In genomic region chr19:7505682-7506384, GRCh38 we compare ENCODE assay signal across 8 cellular contexts. TPM values are rescaled to one million over a fixed set of nuclear protein-coding genes. Genes with fewer than 3 reads are reported as not detected.
DNase-seq lines count a peak whose midpoint lies in the region; ATAC-seq and TF ChIP-seq lines count a peak whose summit lies in the region.

No MANE protein-coding gene starts in this region.

- intact Hi-C loops in Calu3 (cut with micrococcal nuclease; ENCODE audit: unreplicated experiment) (no loop called here), IMR-90 (cut with micrococcal nuclease) (no loop called here), left colon (cut with DNase I, micrococcal nuclease) (no loop called here)
- intact Hi-C loops in activated T-helper 1 cell treated with anti-CD3 and anti-CD28 coated beads, Interleukin-12 subunit alpha, Interleukin-12 subunit beta, Interleukin-2, Interleukin-4 antibody, amounts not matched to agents 30 ng/mL and 10 ng/mL and 1 ng/mL, durations not matched to agents 14 hours and 24 hours and 36 hours (cut with micrococcal nuclease) = loop anchor here (1.0 kb wide), 1 partner anchor 14 kb away; no protein-coding TSS in a partner anchor

- H3K23ac ChIP-seq in IMR-90 (ENCODE audit: low read depth, low read length) = no peak overlapping the region

- WGBS in IMR-90 (ENCODE audit: extremely low coverage in 2 of 2, insufficient read length in 1 of 2), 2 experiments = 0% methylated on average over 7 of the region's 33 CpGs; no CpG with 5 or more reads in 1 of the 2 experiments

- TF ChIP-seq RAD21 in IMR-90 (IDR thresholded peaks at IDR 0.05; ENCODE audit: low read length) = no peak

- peak overlapping the region; percentile 78 for H2AFZ ChIP-seq in IMR-90 (replicated peaks; ENCODE audit: low read length, poor library complexity)

- H3K56ac ChIP-seq in IMR-90 (ENCODE audit: extremely low read depth, insufficient read depth, low read length) = no peak overlapping the region

- peaks cover 10% of the 10 kb centered on the region for H3K36me3 Mint-ChIP-seq in Calu3 (ENCODE audit: insufficient read depth, unreplicated experiment)
- no peaks in the 10 kb centered on the region for H3K36me3 Mint-ChIP-seq in activated T-helper 1 cell treated with anti-CD3 and anti-CD28 coated beads, Interleukin-12 subunit alpha, Interleukin-12 subunit beta, Interleukin-2, Interleukin-4 antibody, amounts not matched to agents 30 ng/mL and 10 ng/mL and 1 ng/mL, durations not matched to agents 14 hours and 24 hours and 36 hours (ENCODE audit: low read depth)

- ATAC-seq in IMR-90 (ENCODE audit: low read depth) (peak; percentile 21), left colon (peak; percentile 73), HG03354 (IDR thresholded peaks at IDR 0.05; ENCODE audit: poor library complexity, severe bottlenecking, unreplicated experiment) (no peak), HG02884 (IDR thresholded peaks at IDR 0.05; ENCODE audit: unreplicated experiment) (no peak)

- H3K9me3 ChIP-seq in IMR-90 (ENCODE audit: control insufficient read depth, insufficient read depth, low read length) = no peaks in the 10 kb centered on the region

- no peak overlapping the region for H3K27ac Mint-ChIP-seq in Calu3 (ENCODE audit: unreplicated experiment)
- H3K27ac Mint-ChIP-seq in activated T-helper 1 cell treated with anti-CD3 and anti-CD28 coated beads, Interleukin-12 subunit alpha, Interleukin-12 subunit beta, Interleukin-2, Interleukin-4 antibody, amounts not matched to agents 30 ng/mL and 10 ng/mL and 1 ng/mL, durations not matched to agents 14 hours and 24 hours and 36 hours = no peak overlapping the region

- POLR2A ChIA-PET in IMR-90 (lab: Charles Lee; ENCODE audit: unreplicated experiment) = interaction anchor here (0.6 kb wide), 1 partner anchor 415 kb away, joined by 3 read pairs; no protein-coding TSS in a partner anchor

- peaks cover 12% of the 10 kb centered on the region for H3K27me3 Mint-ChIP-seq in Calu3 (ENCODE audit: unreplicated experiment)
- peaks cover 25% of the 10 kb centered on the region for H3K27me3 Mint-ChIP-seq in activated T-helper 1 cell treated with anti-CD3 and anti-CD28 coated beads, Interleukin-12 subunit alpha, Interleukin-12 subunit beta, Interleukin-2, Interleukin-4 antibody, amounts not matched to agents 30 ng/mL and 10 ng/mL and 1 ng/mL, durations not matched to agents 14 hours and 24 hours and 36 hours (ENCODE audit: insufficient read depth)

- DNase-seq in Calu3 (peak; percentile 22), IMR-90 (no peak), left colon (peak; percentile 59 to 79), CD1c-positive myeloid dendritic cell (ENCODE audit: extremely low spot score) (no peak)
- no peak for DNase-seq in activated T-helper 1 cell treated with anti-CD3 and anti-CD28 coated beads, Interleukin-12 subunit alpha, Interleukin-12 subunit beta, Interleukin-2, Interleukin-4 antibody, amounts not matched to agents 30 ng/mL and 10 ng/mL and 1 ng/mL, durations not matched to agents 14 hours and 24 hours and 36 hours (ENCODE audit: low spot score)
- no peak for DNase-seq in activated CD4-positive, alpha-beta T cell treated with anti-CD3 and anti-CD28 coated beads for 4 hours

- TF ChIP-seq CTCF in Calu3 (IDR thresholded peaks at IDR 0.05; ENCODE audit: unreplicated experiment) (no peak), IMR-90 (conservative IDR thresholded peaks at IDR 0.05; ENCODE audit: low read depth, low read length) (no peak)

- H3K4me2 ChIP-seq in IMR-90 (ENCODE audit: low read depth, low read length) = no peak overlapping the region

- no peak overlapping the region for H2BK20ac ChIP-seq in IMR-90 (ENCODE audit: low read depth, low read length)

- H2AK9ac ChIP-seq in IMR-90 (replicated peaks; ENCODE audit: low read depth, low read length, poor library complexity) = no peak overlapping the region

- no peak overlapping the region for H2BK120ac ChIP-seq in IMR-90 (ENCODE audit: low read depth, low read length)

- no peak overlapping the region for H3K4me3 Mint-ChIP-seq in Calu3 (ENCODE audit: low read depth, unreplicated experiment)
- H3K4me3 Mint-ChIP-seq in activated T-helper 1 cell treated with anti-CD3 and anti-CD28 coated beads, Interleukin-12 subunit alpha, Interleukin-12 subunit beta, Interleukin-2, Interleukin-4 antibody, amounts not matched to agents 30 ng/mL and 10 ng/mL and 1 ng/mL, durations not matched to agents 14 hours and 24 hours and 36 hours = peak overlapping the region; percentile 26

- H4K91ac ChIP-seq in IMR-90 (ENCODE audit: insufficient read depth, low read depth, low read length) = no peak overlapping the region

- H3K9ac ChIP-seq in IMR-90 (ENCODE audit: low read depth, low read length) = no peak overlapping the region

- no peak overlapping the region for H4K5ac ChIP-seq in IMR-90 (ENCODE audit: low read depth, low read length)

- TF ChIP-seq POLR2A in IMR-90 (IDR thresholded peaks at IDR 0.05; ENCODE audit: low read depth, low read length) = no peak

- no peaks in the 10 kb centered on the region for H3K9me1 ChIP-seq in IMR-90 (ENCODE audit: insufficient read depth, low read length)

- H3K14ac ChIP-seq in IMR-90 (replicated peaks; ENCODE audit: low read depth, low read length) = no peak overlapping the region

- H3K27me3 ChIP-seq in IMR-90 (ENCODE audit: control insufficient read depth, insufficient read depth, low read length) = peaks cover 18% of the 10 kb centered on the region

- no peaks in the 10 kb centered on the region for H3K36me3 ChIP-seq in IMR-90 (ENCODE audit: control insufficient read depth, insufficient read depth, low read length)

- in situ Hi-C loops in IMR-90 (cut with MboI; ENCODE audit: low sequenced_read_pairs) = no loop called here

- H3K4me1 Mint-ChIP-seq in Calu3 (ENCODE audit: low read depth, unreplicated experiment) = peaks cover 8% of the 10 kb centered on the region
- peaks cover 4% of the 10 kb centered on the region for H3K4me1 Mint-ChIP-seq in activated T-helper 1 cell treated with anti-CD3 and anti-CD28 coated beads, Interleukin-12 subunit alpha, Interleukin-12 subunit beta, Interleukin-2, Interleukin-4 antibody, amounts not matched to agents 30 ng/mL and 10 ng/mL and 1 ng/mL, durations not matched to agents 14 hours and 24 hours and 36 hours (ENCODE audit: low read depth)

- H3K4me1 ChIP-seq in IMR-90 (ENCODE audit: control insufficient read depth, insufficient read depth, low read length) = peaks cover 3% of the 10 kb centered on the region; the same call in 1 of the 2 replicates

- H3K18ac ChIP-seq in IMR-90 (ENCODE audit: low read depth, low read length) = no peak overlapping the region

- H4K20me1 ChIP-seq in IMR-90 (ENCODE audit: insufficient read depth, low read length) = no peaks in the 10 kb centered on the region

- BruUV-seq in Calu3 (replicated peaks; lab: Mats Ljungman, UMichigan) (no TSS peak), IMR-90 (replicated peaks; lab: Mats Ljungman, UMichigan) (no TSS peak)

- H3K9me3 Mint-ChIP-seq in Calu3 (ENCODE audit: low read depth, unreplicated experiment) = no peaks in the 10 kb centered on the region
- H3K9me3 Mint-ChIP-seq in activated T-helper 1 cell treated with anti-CD3 and anti-CD28 coated beads, Interleukin-12 subunit alpha, Interleukin-12 subunit beta, Interleukin-2, Interleukin-4 antibody, amounts not matched to agents 30 ng/mL and 10 ng/mL and 1 ng/mL, durations not matched to agents 14 hours and 24 hours and 36 hours = no peaks in the 10 kb centered on the region

- H2BK5ac ChIP-seq in IMR-90 (ENCODE audit: low read depth, low read length, poor library complexity, severe bottlenecking) = no peak overlapping the region

- CTCF ChIA-PET in Calu3 (lab: Charles Lee) = interaction anchor here (0.8 kb wide), 2 partner anchors 8 to 124 kb away, joined by 6 read pairs; partner anchors contain the start of genes PET100 and XAB2
- CTCF ChIA-PET in IMR-90 (lab: Yijun Ruan, JAX) = interaction anchor here (1.0 kb wide), 1 partner anchor 9 kb away, joined by 6 read pairs; a partner anchor contains a TSS

- no peak overlapping the region for H3K27ac ChIP-seq in IMR-90 (ENCODE audit: insufficient read depth, low read length)

- H3K4ac ChIP-seq in IMR-90 (ENCODE audit: low read depth, low read length) = no peak overlapping the region

- H2BK15ac ChIP-seq in IMR-90 (ENCODE audit: low read depth, low read length) = no peak overlapping the region

- no peak overlapping the region for H4K8ac ChIP-seq in IMR-90 (ENCODE audit: low read depth in 2 of 2, low read length in 2 of 2)

- dilution Hi-C loops in IMR-90 (cut with HindIII; ENCODE audit: low sequenced_read_pairs, unreplicated experiment) = no loop called here

- no peak overlapping the region for H2AK5ac ChIP-seq in IMR-90 (ENCODE audit: low read depth, low read length)

- no peak overlapping the region for H3K4me3 ChIP-seq in IMR-90 (ENCODE audit: insufficient read depth, low read depth, low read length)

- no peaks in the 10 kb centered on the region for H3K79me1 ChIP-seq in IMR-90 (ENCODE audit: low read depth in 1 of 2, low read length in 2 of 2)

RNA-seq across cellular contexts. Expression of gene ZNF358, which starts 10.1 kb away (rescaled TPM):
- total RNA-seq in Calu3 (2022) = 22.6 and 23.8 TPM in 2 replicates
- total RNA-seq in IMR-90 (2012; rRNA removed) = 5.4 and 9.2 TPM in 2 replicates
- 30.7 and 34.9 TPM in 2 replicates for polyA plus RNA-seq in IMR-90 (2012; rRNA removed)
- polyA plus RNA-seq in IMR-90 (2012; cell fraction: cytosol; rRNA removed) = 43.8 and 60.5 TPM in 2 replicates
- 19.3 and 34.2 TPM in 2 replicates for polyA plus RNA-seq in IMR-90 (2012; cell fraction: nucleus; rRNA removed; ENCODE audit: low replicate concordance)
- 4.8 and 5.2 TPM in 2 replicates for total RNA-seq in activated T-helper 1 cell treated with anti-CD3 and anti-CD28 coated beads, Interleukin-12 subunit alpha, Interleukin-12 subunit beta, Interleukin-2, Interleukin-4 antibody, amounts not matched to agents 30 ng/mL and 10 ng/mL and 1 ng/mL, durations not matched to agents 14 hours and 24 hours and 36 hours
- total RNA-seq in left colon = 10 to 100 TPM; 37.8 to 56.2 TPM

RNA-seq across cellular contexts. Expression of gene MCOLN1, which starts 16.6 kb away (rescaled TPM):
- 13.1 TPM in 2 replicates for total RNA-seq in Calu3 (2022)
- total RNA-seq in IMR-90 (2012; rRNA removed) = 2.5 and 3.4 TPM in 2 replicates
- 19.6 and 24.3 TPM in 2 replicates for polyA plus RNA-seq in IMR-90 (2012; rRNA removed)
- polyA plus RNA-seq in IMR-90 (2012; cell fraction: cytosol; rRNA removed) = 13.9 and 26.7 TPM in 2 replicates
- polyA plus RNA-seq in IMR-90 (2012; cell fraction: nucleus; rRNA removed; ENCODE audit: low replicate concordance) = 48.5 and 136 TPM in 2 replicates
- 14.0 and 14.4 TPM in 2 replicates for total RNA-seq in activated T-helper 1 cell treated with anti-CD3 and anti-CD28 coated beads, Interleukin-12 subunit alpha, Interleukin-12 subunit beta, Interleukin-2, Interleukin-4 antibody, amounts not matched to agents 30 ng/mL and 10 ng/mL and 1 ng/mL, durations not matched to agents 14 hours and 24 hours and 36 hours
- total RNA-seq in left colon = 10 to 100 TPM; 22.2 to 31.6 TPM

RNA-seq across cellular contexts. Expression of gene PEX11G, which starts 17.0 kb away (rescaled TPM):
- total RNA-seq in Calu3 (2022) (1.3 and 3.4 TPM in 2 replicates), IMR-90 (2012; rRNA removed) (0.72 and 1.1 TPM in 2 replicates), left colon (10 to 100 TPM in 1 of 2 donors, 1 to 10 TPM in 1; 9.0 to 10.8 TPM)
- polyA plus RNA-seq in IMR-90 (2012; rRNA removed) = 1.7 and 1.9 TPM in 2 replicates
- polyA plus RNA-seq in IMR-90 (2012; cell fraction: cytosol; rRNA removed) = 2.8 and 3.6 TPM in 2 replicates
- 0.76 and 2.7 TPM in 2 replicates for polyA plus RNA-seq in IMR-90 (2012; cell fraction: nucleus; rRNA removed; ENCODE audit: low replicate concordance)
- total RNA-seq in activated T-helper 1 cell treated with anti-CD3 and anti-CD28 coated beads, Interleukin-12 subunit alpha, Interleukin-12 subunit beta, Interleukin-2, Interleukin-4 antibody, amounts not matched to agents 30 ng/mL and 10 ng/mL and 1 ng/mL, durations not matched to agents 14 hours and 24 hours and 36 hours = 1.4 and 1.5 TPM in 2 replicates

RNA-seq across cellular contexts. Expression of gene PNPLA6, which starts 29.7 kb away (rescaled TPM):
- total RNA-seq in Calu3 (2022) = 51.3 and 60.1 TPM in 2 replicates
- total RNA-seq in IMR-90 (2012; rRNA removed) = 17.9 and 20.0 TPM in 2 replicates
- polyA plus RNA-seq in IMR-90 (2012; rRNA removed) = 52.7 and 55.6 TPM in 2 replicates
- polyA plus RNA-seq in IMR-90 (2012; cell fraction: cytosol; rRNA removed) = 58.3 and 81.7 TPM in 2 replicates
- polyA plus RNA-seq in IMR-90 (2012; cell fraction: nucleus; rRNA removed; ENCODE audit: low replicate concordance) = 105 and 216 TPM in 2 replicates
- 131 and 136 TPM in 2 replicates for total RNA-seq in activated T-helper 1 cell treated with anti-CD3 and anti-CD28 coated beads, Interleukin-12 subunit alpha, Interleukin-12 subunit beta, Interleukin-2, Interleukin-4 antibody, amounts not matched to agents 30 ng/mL and 10 ng/mL and 1 ng/mL, durations not matched to agents 14 hours and 24 hours and 36 hours
- 100 to 1,000 TPM in 1 of 2 donors, 10 to 100 TPM in 1; 87.8 to 107 TPM for total RNA-seq in left colon

Comparison
In these comparisons a context has a peak if more than half of its experiments do, and no peak if none do; other contexts are left out.
1. DNase-seq: peak in Calu3 (single experiment) and left colon (2 of 2); none in IMR-90 (single experiment), activated T-helper 1 cell treated with anti-CD3 and anti-CD28 coated beads, Interleukin-12 subunit alpha, Interleukin-12 subunit beta, Interleukin-2, Interleukin-4 antibody, amounts not matched to agents 30 ng/mL and 10 ng/mL and 1 ng/mL, durations not matched to agents 14 hours and 24 hours and 36 hours (single experiment), CD1c-positive myeloid dendritic cell (single experiment) and activated CD4-positive, alpha-beta T cell treated with anti-CD3 and anti-CD28 coated beads for 4 hours (0 of 2).
2. ATAC-seq: peak in IMR-90 (single experiment) and left colon (single experiment); none in HG03354 (single experiment) and HG02884 (single experiment).